ENCODE assay signal across 17 cellular contexts in genomic region chr1:201218409-201218808, GRCh38. TPM values are rescaled to one million over a fixed set of nuclear protein-coding genes. Genes with fewer than 3 reads are reported as not detected.
"Had no signal": no experiment of that assay in that cellular context is flagged by ENCODE, and none has a peak within 500 bp of the region (broad histone marks: within the 10 kb centered on the region; RNA-seq: fewer than 3 reads in every experiment).

No MANE protein-coding gene starts in this region.

- H3K27me3 Mint-ChIP-seq: stimulated activated naive CD8-positive, alpha-beta T cell treated with anti-CD3 and anti-CD28 coated beads, Interleukin-15, Interleukin-2, amounts not matched to agents 100 ng/mL and 50 ng/mL, for 24 hours had no signal

- H3K27ac ChIP-seq: adrenal gland, pancreas, testis had no signal

- H3K4me3 Mint-ChIP-seq: immature natural killer cell; mesothelial cell of epicardium; neural crest cell; stimulated activated naive CD8-positive, alpha-beta T cell treated with anti-CD3 and anti-CD28 coated beads, Interleukin-15, Interleukin-2, amounts not matched to agents 100 ng/mL and 50 ng/mL, for 24 hours; T-helper 17 cell had no signal

- H3K36me3 ChIP-seq: adrenal gland had no signal

- H3K4me3 ChIP-seq: adrenal gland, pancreas, testis had no signal

- H3K9me3 ChIP-seq: adrenal gland, pancreas, testis had no signal

- H3K27ac Mint-ChIP-seq: immature natural killer cell; mesothelial cell of epicardium; stimulated activated naive CD8-positive, alpha-beta T cell treated with anti-CD3 and anti-CD28 coated beads, Interleukin-15, Interleukin-2, amounts not matched to agents 100 ng/mL and 50 ng/mL, for 24 hours; T-helper 17 cell had no signal

- H3K4me1 ChIP-seq: pancreas had no signal

- DNase-seq: activated CD4-positive, alpha-beta T cell treated with anti-CD3 and anti-CD28 coated beads, Interleukin-2, amount 50 U/mL, for 48 hours; activated gamma-delta T cell treated with Interleukin-2 at 50 U/mL for 16 hours; activated T-cell treated with anti-CD3 and anti-CD28 coated beads, Interleukin-2, amount 50 U/mL, for 1 hour; caudate nucleus; immature natural killer cell; left colon; SIG-M5; stimulated activated CD4-positive, alpha-beta T cell treated with anti-CD3 and anti-CD28 coated beads, Interleukin-15, amount 100 ng/mL, for 24 hours; stimulated activated CD4-positive, alpha-beta T cell treated with anti-CD3 and anti-CD28 coated beads, Interleukin-4, amount 100 ng/mL, for 24 hours; T-helper 17 cell; testis had no signal

- H3K36me3 Mint-ChIP-seq: immature natural killer cell, mesothelial cell of epicardium had no signal

- ATAC-seq: left colon, pancreas, T-helper 17 cell had no signal

- H3K27me3 ChIP-seq: adrenal gland, pancreas, testis had no signal

- H3K9me3 Mint-ChIP-seq: immature natural killer cell; mesothelial cell of epicardium; neural crest cell; stimulated activated naive CD8-positive, alpha-beta T cell treated with anti-CD3 and anti-CD28 coated beads, Interleukin-15, Interleukin-2, amounts not matched to agents 100 ng/mL and 50 ng/mL, for 24 hours had no signal

- H3K4me1 Mint-ChIP-seq: immature natural killer cell, mesothelial cell of epicardium had no signal

RNA-seq across cellular contexts. Expression of gene IGFN1, which starts 27.8 kb away (rescaled TPM):
- total RNA-seq: glomerular endothelial cell, neural crest cell, T-helper 17 cell had no signal
